6 cellular contexts compared by ENCODE assay signal in the genomic region with DNA sequence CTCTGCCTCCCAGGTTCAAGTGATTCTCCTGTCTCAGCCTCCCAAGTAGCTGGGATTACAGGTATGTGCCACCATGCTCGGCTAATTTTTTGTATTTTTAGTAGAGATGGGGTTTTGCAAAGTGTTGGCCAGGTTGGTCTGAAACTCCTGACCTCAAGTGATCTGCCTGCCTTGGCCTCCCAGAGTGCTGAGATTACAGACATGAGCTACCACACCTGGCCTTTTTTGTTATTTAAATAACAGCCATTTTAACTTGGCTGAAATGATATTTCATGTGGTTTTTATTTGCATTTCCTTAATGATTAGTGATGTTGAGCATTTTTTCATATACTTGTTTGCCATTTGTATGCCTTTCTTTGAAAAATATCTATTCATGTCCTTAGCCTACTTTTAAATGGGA. TPM values are rescaled to one million over a fixed set of nuclear protein-coding genes. Genes with fewer than 3 reads are reported as not detected.
DNase-seq lines count a peak whose midpoint lies in the region; ATAC-seq, FAIRE-seq and TF ChIP-seq lines count a peak whose summit lies in the region.
"Not testable (repeated sequence)": the region's sequence is repeated elsewhere in the genome, so short reads cannot be mapped to it uniquely, and the experiment has no call there.

No MANE protein-coding gene starts in this region.

- not testable (repeated sequence) for TF ChIP-seq CTCF in GM12865 (IDR thresholded peaks at IDR 0.05; ENCODE audit: insufficient read depth, low read depth, low read length, missing control alignments); HFFc6 (IDR thresholded peaks at IDR 0.05); KMS-11 (conservative IDR thresholded peaks at IDR 0.05; ENCODE audit: low read depth, low read length); GM12878 (IDR thresholded peaks at IDR 0.05 in 2 of 3, conservative IDR thresholded peaks at IDR 0.05 in 1 of 3; ENCODE audit: control insufficient read depth in 2 of 3, extremely low read depth in 1 of 3, insufficient read depth in 1 of 3, low read depth in 3 of 3, low read length in 3 of 3)

- H3K9ac ChIP-seq in KMS-11; GM12878 (ENCODE audit: control insufficient read depth, insufficient read depth, low read length): not testable (repeated sequence)

- peak overlapping the region; percentile 49 for H3K4me2 ChIP-seq in KMS-11
- H3K4me2 ChIP-seq in GM12878 (ENCODE audit: control insufficient read depth, insufficient read depth): not testable (repeated sequence)

- intact Hi-C loops in GM12878 (cut with micrococcal nuclease; ENCODE audit: unreplicated experiment): not testable (repeated sequence)

- H2AFZ ChIP-seq in KMS-11 (ENCODE audit: low read depth); GM12878 (ENCODE audit: control insufficient read depth, low read depth, low read length): not testable (repeated sequence)

- H3K27me3 Mint-ChIP-seq in HFFc6 (ENCODE audit: insufficient read depth); T-cell: not testable (repeated sequence)

- peaks cover 65% of the 10 kb centered on the region for H3K4me1 ChIP-seq in KMS-11 (ENCODE audit: low read depth, poor library complexity, severe bottlenecking)
- not testable (repeated sequence) for H3K4me1 ChIP-seq in GM12878 (ENCODE audit: control insufficient read depth, insufficient read depth, low read length)

- CTCF ChIA-PET in T-cell (lab: Charles Lee): interaction anchor here in 1 of 2 donors (1.0 kb wide), 1 partner anchor 31 kb away, joined by 4 read pairs; no protein-coding TSS in a partner anchor
- CTCF ChIA-PET in GM12878 (lab: Yijun Ruan, JAX): interaction anchor here (0.7 kb wide), 1 partner anchor 20 kb away, joined by 3 read pairs; no protein-coding TSS in a partner anchor

- not testable (repeated sequence) for H4K20me1 ChIP-seq in KMS-11 (ENCODE audit: insufficient read depth); GM12878 (ENCODE audit: control insufficient read depth, insufficient read depth)

- not testable (repeated sequence) for ATAC-seq in T-cell (replicated peaks in 1 of 4)
- ATAC-seq in GM12878: peak; percentile 41

- TF ChIP-seq POLR2A in GM12878 (IDR thresholded peaks at IDR 0.05; ENCODE audit: low read depth, low read length): not testable (repeated sequence)

- not testable (repeated sequence) for H3K4me3 Mint-ChIP-seq in HFFc6, T-cell

- not testable (repeated sequence) for FAIRE-seq in GM12878 (lab: Jason Lieb, UNC)

- H3K27ac ChIP-seq in KMS-11: peak overlapping the region; percentile 46; the same call in 1 of the 2 replicates
- H3K27ac ChIP-seq in GM12878 (ENCODE audit: control insufficient read depth, insufficient read depth): not testable (repeated sequence)

- H3K9me3 ChIP-seq in GM12878 (replicated peaks; ENCODE audit: control insufficient read depth, insufficient read depth, low read length): peaks cover 35% of the 10 kb centered on the region

- POLR2A ChIA-PET in T-cell (lab: Charles Lee); GM12878 (lab: Charles Lee): not testable (repeated sequence)

- H3K79me2 ChIP-seq in KMS-11 (ENCODE audit: insufficient read depth, low read depth): peaks cover 98% of the 10 kb centered on the region
- peaks cover 56% of the 10 kb centered on the region for H3K79me2 ChIP-seq in GM12878 (ENCODE audit: control insufficient read depth, insufficient read depth, low read length)

- H3K36me3 Mint-ChIP-seq in HFFc6 (ENCODE audit: low read depth) (peaks cover 42% of the 10 kb centered on the region), T-cell (peaks cover 28% of the 10 kb centered on the region)

- not testable (repeated sequence) for H3K4me3 ChIP-seq in GM12865 (ENCODE audit: low read depth, low read length); KMS-11 (IDR thresholded peaks at IDR 0.05; ENCODE audit: insufficient read depth, low read depth, low read length); GM12878

- TF ChIP-seq RAD21 in GM12878 (IDR thresholded peaks at IDR 0.05; ENCODE audit: insufficient read depth, low read depth, low read length): not testable (repeated sequence)

- peaks cover 17% of the 10 kb centered on the region for H3K9me3 Mint-ChIP-seq in HFFc6
- not testable (repeated sequence) for H3K9me3 Mint-ChIP-seq in T-cell

- DNase-seq in GM12865 (ENCODE audit: low read depth) (peak; percentile 23), NCI-H69 (lab: John Stamatoyannopoulos, UW) (peak; percentile 3)
- DNase-seq in HFFc6; T-cell; GM12878 (ENCODE audit: low read depth, low spot score): not testable (repeated sequence)

- SMC1A ChIA-PET in GM12878 (lab: Charles Lee; ENCODE audit: uncharacterized antibody, unreplicated experiment): interaction anchor here (0.5 to 4.2 kb wide), 11 partner anchors 8 to 47 kb away, joined by 3 to 28 read pairs (median 4); a partner anchor contains a TSS

- RAD21 ChIA-PET in GM12878 (lab: Charles Lee; ENCODE audit: unreplicated experiment): interaction anchor here (1.1 to 3.1 kb wide), 3 partner anchors 12 to 27 kb away, joined by 4 to 10 read pairs (median 6); no protein-coding TSS in a partner anchor

- not testable (repeated sequence) for BruUV-seq in GM12878 (replicated peaks; lab: Mats Ljungman, UMichigan)

- H3K4me1 Mint-ChIP-seq in HFFc6 (ENCODE audit: low read depth) (peaks cover 59% of the 10 kb centered on the region), T-cell (peaks cover 80 to 83% (median 82%) of the 10 kb centered on the region in 3 donors)

- TF ChIP-seq EP300 in GM12878 (IDR thresholded peaks at IDR 0.05; ENCODE audit: borderline replicate concordance in 1 of 2, control insufficient read depth in 1 of 2, low read depth in 2 of 2, low read length in 2 of 2): not testable (repeated sequence)

- in situ Hi-C loops in GM12878 (cut with MboI): not testable (repeated sequence)

- H3K27ac Mint-ChIP-seq in HFFc6: peak overlapping the region; percentile 14; the same call in 1 of the 2 replicates
- peak overlapping the region; percentile 21 to 40 for H3K27ac Mint-ChIP-seq in T-cell

- WGBS in GM12878 (ENCODE audit: insufficient coverage, insufficient replicate concordance, low lambda C conversion rate, missing lambda C conversion rate): 0% methylated on average over 1 of the region's 1 CpG

- H3K27me3 ChIP-seq in KMS-11 (ENCODE audit: insufficient read depth, low read depth); GM12878 (replicated peaks in 1 of 2; ENCODE audit: control insufficient read depth in 2 of 2, insufficient read depth in 2 of 2, low read length in 1 of 2): not testable (repeated sequence)

- not testable (repeated sequence) for H3K36me3 ChIP-seq in KMS-11 (ENCODE audit: insufficient read depth); GM12878 (ENCODE audit: control insufficient read depth in 2 of 2, insufficient read depth in 2 of 2, low read length in 1 of 2)

RNA-seq across cellular contexts. Expression of a gene that starts 35.2 kb away (rescaled TPM):
- 10 to 100 TPM; 37.3 to 48.3 (median 40.8) TPM for total RNA-seq in HFFc6 (2021; fragmentation: NEBNext Ultra II Directional; extraction: Animal tissue kit (Norgen Biotek cat#: 25700))
- 10 to 100 TPM; 46.9 to 65.3 (median 50.9) TPM for total RNA-seq in T-cell
- total RNA-seq in GM12878 (2013; cell fraction: nucleolus; rRNA removed): 60.3 and 61.6 TPM in 2 replicates
- 15.6 and 20.9 TPM in 2 replicates for total RNA-seq in GM12878 (2014; rRNA removed)
- total RNA-seq in GM12878 (2014; rRNA removed; fragmentation: Illumina TruSeq; extraction: Trizol): 22.6 and 22.8 TPM in 2 replicates
- 23.5 and 27.4 TPM in 2 replicates for total RNA-seq in GM12878 (2021)
- 10.4 TPM for polyA plus RNA-seq in GM12878 (2011; ENCODE audit: low read depth)
- 33.4 and 54.9 TPM in 2 replicates for polyA plus RNA-seq in GM12878 (2011; rRNA removed)
- 10.3 and 14.7 TPM in 2 replicates for polyA plus RNA-seq in GM12878 (2011; cell fraction: cytosol; rRNA removed)
- polyA plus RNA-seq in GM12878 (2011; cell fraction: nucleus; rRNA removed): 16.4 and 22.3 TPM in 2 replicates
- polyA plus RNA-seq in GM12878 (2012): 10.8 and 18.4 TPM in 2 replicates
- polyA plus RNA-seq in GM12878 (2014; fragmentation: Illumina TruSeq; extraction: Trizol): 28.3 and 39.8 TPM in 2 replicates
- 10 to 100 TPM; 18.5 to 20.4 TPM for polyA plus RNA-seq in GM12878 (2014; fragmentation: Nextera tagmentation; extraction: Ambion mirVana)
- 14.5 and 19.5 TPM in 2 replicates for polyA plus RNA-seq in GM12878 (2014; rRNA removed)
- polyA plus RNA-seq in GM12878 (2016; fragmentation: Nextera tagmentation; extraction: Ambion mirVana): 10 to 100 TPM; 28.3 to 29.5 TPM
- 24.9 and 49.7 TPM in 2 replicates for polyA minus RNA-seq in GM12878 (2011; rRNA and poly(A)+ RNA removed)
- 14.2 and 16.4 TPM in 2 replicates for polyA minus RNA-seq in GM12878 (2011; cell fraction: cytosol; rRNA and poly(A)+ RNA removed)
- polyA minus RNA-seq in GM12878 (2011; cell fraction: nucleus; rRNA and poly(A)+ RNA removed): 26.2 and 31.4 TPM in 2 replicates
